ENCODE assay signal across 1 cellular context in genomic region chr20:14193443-14193842, GRCh38.
TF ChIP-seq lines count a peak whose summit lies in the region.

No MANE protein-coding gene starts in this region.

TF ChIP-seq in GM23338, 12 proteins besides CTCF, POLR2A, EP300 and RAD21:
- TF ChIP-seq ZNF462 (CRISPR knock-in tag; IDR thresholded peaks at IDR 0.05) (no peak), NANOG (IDR thresholded peaks at IDR 0.05; ENCODE audit: borderline replicate concordance) (no peak), EZH2 (IDR thresholded peaks at IDR 0.05; ENCODE audit: low read depth, unreplicated experiment) (no peak), JUNB (IDR thresholded peaks at IDR 0.05; ENCODE audit: unreplicated experiment) (no peak), ZNF114 (CRISPR knock-in tag; IDR thresholded peaks at IDR 0.05) (no peak)
